In genomic region chr21:44650265-44650972, GRCh38 we compare ENCODE assay signal across 18 cellular contexts. TPM values are rescaled to one million over a fixed set of nuclear protein-coding genes. Genes with fewer than 3 reads are reported as not detected.
DNase-seq lines count a peak whose midpoint lies in the region; ATAC-seq, FAIRE-seq and TF ChIP-seq lines count a peak whose summit lies in the region.
"Had no signal": no experiment of that assay in that cellular context is flagged by ENCODE, and none has a peak within 500 bp of the region (broad histone marks: within the 10 kb centered on the region; RNA-seq: fewer than 3 reads in every experiment).

No MANE protein-coding gene starts in this region.

- DNase-seq in IMR-90 = no peak
- no peak for DNase-seq in H1 (ENCODE audit: low read depth in 1 of 2, low spot score in 2 of 2)
- DNase-seq in sciatic nerve (ENCODE audit: low spot score) = peak; percentile 38
- DNase-seq in HAP-1 (ENCODE audit: low spot score in 2 of 2) = no peak
- DNase-seq: DMS79 treated with DMSO at 0.1 percent for 48 hours, HFFc6, NCI-H1105 treated with DMSO at 0.1 percent for 48 hours, NCI-H1694, NCI-H2081 treated with DMSO at 0.1 percent for 48 hours, NCI-H446 treated with DMSO at 0.1 percent for 48 hours, NCI-H69 had no signal

- dilution Hi-C loops in IMR-90 (cut with HindIII; ENCODE audit: low sequenced_read_pairs, unreplicated experiment) = no loop called here

- H3K27me3 ChIP-seq in IMR-90 (ENCODE audit: control insufficient read depth, insufficient read depth, low read length) (no peaks in the 10 kb centered on the region; the same call in 1 of the 2 replicates), H1 (replicated peaks in 1 of 4; ENCODE audit: control insufficient read depth in 3 of 4, extremely low read depth in 1 of 4, insufficient read depth in 3 of 4, low read length in 3 of 4) (peaks cover 0 to 2% (median 0%) of the 10 kb centered on the region in 4 experiments; a peak in 1 of 7 replicates), HAP-1 (ENCODE audit: low read depth) (no peaks in the 10 kb centered on the region)

- no peak overlapping the region for H4K8ac ChIP-seq in IMR-90 (ENCODE audit: low read depth in 2 of 2, low read length in 2 of 2)
- H4K8ac ChIP-seq in H1 (ENCODE audit: extremely low read depth, insufficient read depth, low read length) = no peak overlapping the region

- CTCF ChIA-PET in IMR-90 (lab: Yijun Ruan, JAX) = no interaction called here
- CTCF ChIA-PET in H1 (lab: Charles Lee; ENCODE audit: partially characterized antibody) = interaction anchor here (0.6 to 1.6 kb wide), 3 partner anchors 14 to 360 kb away, joined by 3 to 4 read pairs (median 3); no protein-coding TSS in a partner anchor

- H3K4ac ChIP-seq in IMR-90 (ENCODE audit: low read depth, low read length) (no peak overlapping the region), H1 (replicated peaks; ENCODE audit: insufficient read length, low read depth, low read length) (no peak overlapping the region)

- no peak for TF ChIP-seq RAD21 in IMR-90 (IDR thresholded peaks at IDR 0.05; ENCODE audit: low read length)
- no peak for TF ChIP-seq RAD21 in H1 (IDR thresholded peaks at IDR 0.05 in 1 of 2, conservative IDR thresholded peaks at IDR 0.05 in 1 of 2; ENCODE audit: low read depth in 2 of 2, low read length in 2 of 2)

- H3K4me3 ChIP-seq in IMR-90 (ENCODE audit: insufficient read depth, low read depth, low read length) = no peak overlapping the region
- no peak overlapping the region for H3K4me3 ChIP-seq in H1 (ENCODE audit: extremely low read depth in 1 of 4, insufficient read depth in 2 of 4, low read depth in 3 of 4, low read length in 4 of 4)
- H3K4me3 ChIP-seq in HAP-1 = no peak overlapping the region

- H4K5ac ChIP-seq in IMR-90 (ENCODE audit: low read depth, low read length) = no peak overlapping the region
- H4K5ac ChIP-seq in H1 (ENCODE audit: insufficient read length, low read depth, low read length) = no peak overlapping the region

- H3K36me3 ChIP-seq in IMR-90 (ENCODE audit: control insufficient read depth, insufficient read depth, low read length) = no peaks in the 10 kb centered on the region
- no peaks in the 10 kb centered on the region for H3K36me3 ChIP-seq in H1 (ENCODE audit: control insufficient read depth in 2 of 4, insufficient read depth in 4 of 4, low read length in 3 of 4)
- no peaks in the 10 kb centered on the region for H3K36me3 ChIP-seq in HAP-1 (replicated peaks)

- intact Hi-C loops in IMR-90 (cut with micrococcal nuclease) = loop anchor here (10.0 kb wide), 1 partner anchor 64 kb away; the partner anchor contains the start of gene TSPEAR
- intact Hi-C loops in sciatic nerve (cut with DNase I) = no loop called here

- no peak overlapping the region for H3K9ac ChIP-seq in IMR-90 (ENCODE audit: low read depth, low read length)
- no peak overlapping the region for H3K9ac ChIP-seq in H1 (replicated peaks in 1 of 4; ENCODE audit: extremely low read depth in 1 of 4, low read depth in 3 of 4, low read length in 3 of 4)

- H2AFZ ChIP-seq in IMR-90 (replicated peaks; ENCODE audit: low read length, poor library complexity) (peak overlapping the region; percentile 7), H1 (ENCODE audit: low read length) (no peak overlapping the region)

- no peaks in the 10 kb centered on the region for H3K4me1 ChIP-seq in IMR-90 (ENCODE audit: control insufficient read depth, insufficient read depth, low read length)
- H3K4me1 ChIP-seq in H1 (replicated peaks in 1 of 4; ENCODE audit: control insufficient read depth in 3 of 4, insufficient read depth in 4 of 4, low read length in 3 of 4) = peaks cover 0 to 14% (median 4%) of the 10 kb centered on the region in 4 experiments; a peak in 3 of 7 replicates
- H3K4me1 ChIP-seq in HAP-1 = no peaks in the 10 kb centered on the region

- H3K79me2 ChIP-seq in H1 (ENCODE audit: control insufficient read depth in 1 of 2, insufficient read depth in 2 of 2, low read length in 2 of 2) = no peaks in the 10 kb centered on the region

- peaks cover 2% of the 10 kb centered on the region for H3K9me3 ChIP-seq in IMR-90 (ENCODE audit: control insufficient read depth, insufficient read depth, low read length)
- H3K9me3 ChIP-seq in H1 (ENCODE audit: insufficient read depth in 2 of 2, low read depth in 1 of 2, low read length in 1 of 2) = no peaks in the 10 kb centered on the region; a peak in 1 of 4 replicates
- no peaks in the 10 kb centered on the region for H3K9me3 ChIP-seq in HAP-1

- H3K56ac ChIP-seq in IMR-90 (ENCODE audit: extremely low read depth, insufficient read depth, low read length) = no peak overlapping the region
- no peak overlapping the region for H3K56ac ChIP-seq in H1 (replicated peaks; ENCODE audit: insufficient read length, low read depth, low read length)

- H3K4me2 ChIP-seq in IMR-90 (ENCODE audit: low read depth, low read length) (no peak overlapping the region), H1 (ENCODE audit: insufficient read depth in 1 of 2, low read depth in 2 of 2, low read length in 2 of 2) (no peak overlapping the region)

- no peak for TF ChIP-seq EP300 in H1 (IDR thresholded peaks at IDR 0.05; ENCODE audit: borderline replicate concordance in 1 of 2, low read depth in 2 of 2, low read length in 2 of 2)

- no peak for TF ChIP-seq CTCF in IMR-90 (conservative IDR thresholded peaks at IDR 0.05; ENCODE audit: low read depth, low read length)
- no peak for TF ChIP-seq CTCF in H1 (IDR thresholded peaks at IDR 0.05; ENCODE audit: control extremely low read depth in 1 of 3, insufficient read depth in 1 of 3, low read depth in 1 of 3, low read length in 3 of 3)

- H3K18ac ChIP-seq in IMR-90 (ENCODE audit: low read depth, low read length) (no peak overlapping the region), H1 (ENCODE audit: extremely low read depth, low read length) (no peak overlapping the region)

- no peak overlapping the region for H2AK9ac ChIP-seq in IMR-90 (replicated peaks; ENCODE audit: low read depth, low read length, poor library complexity)

- no peaks in the 10 kb centered on the region for H3K79me1 ChIP-seq in IMR-90 (ENCODE audit: low read depth in 1 of 2, low read length in 2 of 2)
- no peaks in the 10 kb centered on the region; the same call in 1 of the 2 replicates for H3K79me1 ChIP-seq in H1 (ENCODE audit: low read depth, low read length)

- no peak for TF ChIP-seq POLR2A in IMR-90 (IDR thresholded peaks at IDR 0.05; ENCODE audit: low read depth, low read length)
- TF ChIP-seq POLR2A in H1 (IDR thresholded peaks at IDR 0.05; ENCODE audit: control extremely low read depth in 1 of 2, low read depth in 2 of 2, low read length in 2 of 2) = no peak

- H3K27ac ChIP-seq in IMR-90 (ENCODE audit: insufficient read depth, low read length) (no peak overlapping the region), H1 (ENCODE audit: low read depth, low read length) (no peak overlapping the region)
- H3K27ac ChIP-seq: C4-2B had no signal

- FAIRE-seq in H1 (lab: Jason Lieb, UNC) = no peak
- FAIRE-seq: H54, HTR-8/SVneo, RCC 7860 had no signal

- 64% methylated on average over 15 of the region's 20 CpGs; no CpG with 5 or more reads in 1 of the 2 experiments for WGBS in IMR-90 (ENCODE audit: extremely low coverage in 2 of 2, insufficient read length in 1 of 2), 2 experiments
- 89% methylated on average over 20 of the region's 20 CpGs; no CpG with 5 or more reads in 1 of the 2 experiments for WGBS in H1 (ENCODE audit: extremely low coverage in 1 of 2, insufficient coverage in 1 of 2, insufficient read length in 1 of 2, insufficient replicate concordance in 2 of 2, low coverage in 1 of 2, low lambda C conversion rate in 2 of 2, missing lambda C conversion rate in 1 of 2), 2 experiments

- no peak overlapping the region for H2AK5ac ChIP-seq in IMR-90 (ENCODE audit: low read depth, low read length)
- H2AK5ac ChIP-seq in H1 (ENCODE audit: low read depth, low read length) = no peak overlapping the region

- ATAC-seq in IMR-90 (ENCODE audit: low read depth) = no peak
- no peak for ATAC-seq in sciatic nerve
- ATAC-seq in GM21786 (IDR thresholded peaks at IDR 0.05; ENCODE audit: unreplicated experiment) = no peak
- ATAC-seq: Right ventricle myocardium inferior had no signal

- H2BK5ac ChIP-seq in IMR-90 (ENCODE audit: low read depth, low read length, poor library complexity, severe bottlenecking) (no peak overlapping the region), H1 (ENCODE audit: low read depth, low read length) (no peak overlapping the region)

- H3K23me2 ChIP-seq in H1 (ENCODE audit: low read depth, low read length) = no peaks in the 10 kb centered on the region

- H2BK120ac ChIP-seq in IMR-90 (ENCODE audit: low read depth, low read length) (no peak overlapping the region), H1 (replicated peaks; ENCODE audit: low read depth, low read length) (no peak overlapping the region)

- no peak overlapping the region for H2BK15ac ChIP-seq in IMR-90 (ENCODE audit: low read depth, low read length)
- H2BK15ac ChIP-seq in H1 (ENCODE audit: low read length) = no peak overlapping the region

- H4K91ac ChIP-seq in IMR-90 (ENCODE audit: insufficient read depth, low read depth, low read length) = no peak overlapping the region
- H4K91ac ChIP-seq in H1 (replicated peaks; ENCODE audit: insufficient read length, low read length) = peak overlapping the region; percentile 39

- H2BK12ac ChIP-seq in H1 (ENCODE audit: low read depth, low read length) = no peak overlapping the region

- no peaks in the 10 kb centered on the region for H4K20me1 ChIP-seq in IMR-90 (ENCODE audit: insufficient read depth, low read length)
- H4K20me1 ChIP-seq in H1 (replicated peaks in 1 of 2; ENCODE audit: control insufficient read depth in 1 of 2, insufficient read depth in 2 of 2, low read length in 2 of 2) = no peaks in the 10 kb centered on the region

- H3K14ac ChIP-seq in IMR-90 (replicated peaks; ENCODE audit: low read depth, low read length) (no peak overlapping the region), H1 (ENCODE audit: insufficient read length) (no peak overlapping the region)

- H2BK20ac ChIP-seq in IMR-90 (ENCODE audit: low read depth, low read length) (no peak overlapping the region), H1 (ENCODE audit: low read length) (no peak overlapping the region)

- BruUV-seq in IMR-90 (replicated peaks; lab: Mats Ljungman, UMichigan) = no TSS peak

- POLR2A ChIA-PET in IMR-90 (lab: Charles Lee; ENCODE audit: unreplicated experiment) (no interaction called here), H1 (lab: Charles Lee; ENCODE audit: partially characterized antibody) (no interaction called here)

- in situ Hi-C loops in IMR-90 (cut with MboI; ENCODE audit: low sequenced_read_pairs) (no loop called here), HAP-1 (cut with MboI; ENCODE audit: low sequenced_read_pairs) (no loop called here)

- H3K23ac ChIP-seq in IMR-90 (ENCODE audit: low read depth, low read length) (no peak overlapping the region), H1 (ENCODE audit: insufficient read length) (no peak overlapping the region)

- no peaks in the 10 kb centered on the region for H3K9me1 ChIP-seq in IMR-90 (ENCODE audit: insufficient read depth, low read length)

RNA-seq across cellular contexts. Expression of gene KRTAP12-4, which starts 4.0 kb away (rescaled TPM):
- total RNA-seq in IMR-90 (2012; rRNA removed) = not detected in 2 replicates
- polyA plus RNA-seq in IMR-90 (2012; rRNA removed) = not detected in 2 replicates
- polyA plus RNA-seq in IMR-90 (2012; cell fraction: cytosol; rRNA removed) = not detected in 2 replicates
- not detected in 2 replicates for polyA plus RNA-seq in IMR-90 (2012; cell fraction: nucleus; rRNA removed; ENCODE audit: low replicate concordance)
- total RNA-seq in H1 (2021; fragmentation: NEBNext Ultra II Directional; extraction: Animal tissue kit (Norgen Biotek cat#: 25700)) = not detected in 2 replicates
- 0.75 TPM in 1 of 2 replicates, not detected in the other for polyA plus RNA-seq in H1 (2011; rRNA removed)
- not detected for polyA plus RNA-seq in H1 (2011; cell fraction: cytosol; rRNA removed)
- polyA plus RNA-seq in H1 (2011; cell fraction: nucleus; rRNA removed) = 0.70 TPM
- polyA plus RNA-seq in H1 (2012, experiment 1 of 2) = not detected in 4 replicates
- polyA plus RNA-seq in H1 (2012, experiment 2 of 2) = not detected
- polyA plus RNA-seq in H1 (2013, experiment 1 of 2) = not detected
- not detected for polyA plus RNA-seq in H1 (2013, experiment 2 of 2)
- 0.63 and 0.88 TPM in 2 replicates for polyA minus RNA-seq in H1 (2011; rRNA and poly(A)+ RNA removed)
- polyA minus RNA-seq in H1 (2011; cell fraction: cytosol; rRNA and poly(A)+ RNA removed) = not detected
- not detected for polyA minus RNA-seq in H1 (2011; cell fraction: nucleus; rRNA and poly(A)+ RNA removed)
- total RNA-seq in sciatic nerve = not detected
- total RNA-seq: HFFc6, Right ventricle myocardium inferior, SK-MEL-5 had no signal

RNA-seq across cellular contexts. Expression of gene KRTAP10-11, which starts 4.2 kb away (rescaled TPM):
- total RNA-seq in IMR-90 (2012; rRNA removed) (not detected in 2 replicates), sciatic nerve (not detected)
- polyA plus RNA-seq in IMR-90 (2012; rRNA removed) (not detected in 2 replicates), H1 (2011; rRNA removed) (not detected in 2 replicates)
- not detected in 2 replicates for polyA plus RNA-seq in IMR-90 (2012; cell fraction: cytosol; rRNA removed)
- not detected in 2 replicates for polyA plus RNA-seq in IMR-90 (2012; cell fraction: nucleus; rRNA removed; ENCODE audit: low replicate concordance)
- total RNA-seq in H1 (2021; fragmentation: NEBNext Ultra II Directional; extraction: Animal tissue kit (Norgen Biotek cat#: 25700)) = not detected in 2 replicates
- not detected for polyA plus RNA-seq in H1 (2011; cell fraction: cytosol; rRNA removed)
- not detected for polyA plus RNA-seq in H1 (2011; cell fraction: nucleus; rRNA removed)
- not detected in 4 replicates for polyA plus RNA-seq in H1 (2012, experiment 1 of 2)
- not detected for polyA plus RNA-seq in H1 (2012, experiment 2 of 2)
- polyA plus RNA-seq in H1 (2013, experiment 1 of 2) = not detected
- polyA plus RNA-seq in H1 (2013, experiment 2 of 2) = not detected
- polyA minus RNA-seq in H1 (2011; rRNA and poly(A)+ RNA removed) = not detected in 2 replicates
- polyA minus RNA-seq in H1 (2011; cell fraction: cytosol; rRNA and poly(A)+ RNA removed) = not detected
- polyA minus RNA-seq in H1 (2011; cell fraction: nucleus; rRNA and poly(A)+ RNA removed) = not detected
- total RNA-seq: HFFc6, Right ventricle myocardium inferior, SK-MEL-5 had no signal

RNA-seq across cellular contexts. Expression of gene KRTAP12-3, which starts 7.3 kb away (rescaled TPM):
- total RNA-seq in IMR-90 (2012; rRNA removed) = not detected in 2 replicates
- not detected in 2 replicates for polyA plus RNA-seq in IMR-90 (2012; rRNA removed)
- not detected in 2 replicates for polyA plus RNA-seq in IMR-90 (2012; cell fraction: cytosol; rRNA removed)
- polyA plus RNA-seq in IMR-90 (2012; cell fraction: nucleus; rRNA removed; ENCODE audit: low replicate concordance) = not detected in 2 replicates
- total RNA-seq in H1 (2021; fragmentation: NEBNext Ultra II Directional; extraction: Animal tissue kit (Norgen Biotek cat#: 25700)) = not detected in 2 replicates
- not detected in 2 replicates for polyA plus RNA-seq in H1 (2011; rRNA removed)
- not detected for polyA plus RNA-seq in H1 (2011; cell fraction: cytosol; rRNA removed)
- polyA plus RNA-seq in H1 (2011; cell fraction: nucleus; rRNA removed) = not detected
- polyA plus RNA-seq in H1 (2012, experiment 1 of 2) = not detected in 4 replicates
- not detected for polyA plus RNA-seq in H1 (2012, experiment 2 of 2)
- polyA plus RNA-seq in H1 (2013, experiment 1 of 2) = not detected
- not detected for polyA plus RNA-seq in H1 (2013, experiment 2 of 2)
- polyA minus RNA-seq in H1 (2011; rRNA and poly(A)+ RNA removed) = not detected in 2 replicates
- not detected for polyA minus RNA-seq in H1 (2011; cell fraction: cytosol; rRNA and poly(A)+ RNA removed)
- polyA minus RNA-seq in H1 (2011; cell fraction: nucleus; rRNA and poly(A)+ RNA removed) = not detected
- not detected for total RNA-seq in sciatic nerve
- total RNA-seq: HFFc6, Right ventricle myocardium inferior, SK-MEL-5 had no signal

RNA-seq across cellular contexts. Expression of gene KRTAP10-10, which starts 13.3 kb away (rescaled TPM):
- not detected in 2 replicates for total RNA-seq in IMR-90 (2012; rRNA removed)
- not detected in 2 replicates for polyA plus RNA-seq in IMR-90 (2012; rRNA removed)
- not detected in 2 replicates for polyA plus RNA-seq in IMR-90 (2012; cell fraction: cytosol; rRNA removed)
- not detected in 2 replicates for polyA plus RNA-seq in IMR-90 (2012; cell fraction: nucleus; rRNA removed; ENCODE audit: low replicate concordance)
- not detected in 2 replicates for total RNA-seq in H1 (2021; fragmentation: NEBNext Ultra II Directional; extraction: Animal tissue kit (Norgen Biotek cat#: 25700))
- not detected in 2 replicates for polyA plus RNA-seq in H1 (2011; rRNA removed)
- not detected for polyA plus RNA-seq in H1 (2011; cell fraction: cytosol; rRNA removed)
- not detected for polyA plus RNA-seq in H1 (2011; cell fraction: nucleus; rRNA removed)
- 0.20 TPM in 1 of 4 replicates, not detected in the others for polyA plus RNA-seq in H1 (2012, experiment 1 of 2)
- polyA plus RNA-seq in H1 (2012, experiment 2 of 2) = not detected
- not detected for polyA plus RNA-seq in H1 (2013, experiment 1 of 2)
- polyA plus RNA-seq in H1 (2013, experiment 2 of 2) = not detected
- polyA minus RNA-seq in H1 (2011; rRNA and poly(A)+ RNA removed) = not detected in 2 replicates
- polyA minus RNA-seq in H1 (2011; cell fraction: cytosol; rRNA and poly(A)+ RNA removed) = not detected
- polyA minus RNA-seq in H1 (2011; cell fraction: nucleus; rRNA and poly(A)+ RNA removed) = not detected
- not detected for total RNA-seq in sciatic nerve
- total RNA-seq: HFFc6, Right ventricle myocardium inferior, SK-MEL-5 had no signal

RNA-seq across cellular contexts. Expression of gene KRTAP12-2, which starts 16.3 kb away (rescaled TPM):
- total RNA-seq in IMR-90 (2012; rRNA removed) (not detected in 2 replicates), sciatic nerve (not detected)
- polyA plus RNA-seq in IMR-90 (2012; rRNA removed) (not detected in 2 replicates), H1 (2011; rRNA removed) (0.46 and 0.50 TPM in 2 replicates)
- polyA plus RNA-seq in IMR-90 (2012; cell fraction: cytosol; rRNA removed) = not detected in 2 replicates
- not detected in 2 replicates for polyA plus RNA-seq in IMR-90 (2012; cell fraction: nucleus; rRNA removed; ENCODE audit: low replicate concordance)
- total RNA-seq in H1 (2021; fragmentation: NEBNext Ultra II Directional; extraction: Animal tissue kit (Norgen Biotek cat#: 25700)) = not detected in 2 replicates
- 0.13 TPM for polyA plus RNA-seq in H1 (2011; cell fraction: cytosol; rRNA removed)
- polyA plus RNA-seq in H1 (2011; cell fraction: nucleus; rRNA removed) = 1.3 TPM
- not detected in 4 replicates for polyA plus RNA-seq in H1 (2012, experiment 1 of 2)
- not detected for polyA plus RNA-seq in H1 (2012, experiment 2 of 2)
- not detected for polyA plus RNA-seq in H1 (2013, experiment 1 of 2)
- not detected for polyA plus RNA-seq in H1 (2013, experiment 2 of 2)
- 2.9 and 4.0 TPM in 2 replicates for polyA minus RNA-seq in H1 (2011; rRNA and poly(A)+ RNA removed)
- polyA minus RNA-seq in H1 (2011; cell fraction: cytosol; rRNA and poly(A)+ RNA removed) = 1.7 TPM
- 14.5 TPM for polyA minus RNA-seq in H1 (2011; cell fraction: nucleus; rRNA and poly(A)+ RNA removed)
- total RNA-seq: HFFc6, Right ventricle myocardium inferior, SK-MEL-5 had no signal
